Comparison of ENCODE assay signal across 9 cellular contexts in genomic region chr1:201644197-201644596, GRCh38.
"Had no signal": no experiment of that assay in that cellular context is flagged by ENCODE, and none has a peak within 500 bp of the region (broad histone marks: within the 10 kb centered on the region; RNA-seq: fewer than 3 reads in every experiment).

No MANE protein-coding gene starts in this region.

- H3K4me2 ChIP-seq: KMS-11 had no signal

- H3K4me1 ChIP-seq: HAP-1 had no signal

- H3K4me3 ChIP-seq: GM23248, HAP-1 had no signal

- H2AFZ ChIP-seq: GM23248 had no signal

- ATAC-seq: HCT116, HepG2 had no signal

- H3K9me3 ChIP-seq: HAP-1 had no signal

- H3K36me3 ChIP-seq: HAP-1 had no signal

- H3K9ac ChIP-seq: GM23248, KMS-11 had no signal

- DNase-seq: GM23248, GOT3, H7, KBM-7 had no signal

- H3K27ac ChIP-seq: GM23248, HL-60, KMS-11 had no signal
